ENCODE assay signal across 1 cellular context in genomic region chr11:64851831-64852337, GRCh38.
TF ChIP-seq lines count a peak whose summit lies in the region.

No MANE protein-coding gene starts in this region.

TF ChIP-seq in GM12878, 131 proteins besides CTCF, POLR2A, EP300 and RAD21 (continued from another document):
- TF ChIP-seq, protein P1, sequence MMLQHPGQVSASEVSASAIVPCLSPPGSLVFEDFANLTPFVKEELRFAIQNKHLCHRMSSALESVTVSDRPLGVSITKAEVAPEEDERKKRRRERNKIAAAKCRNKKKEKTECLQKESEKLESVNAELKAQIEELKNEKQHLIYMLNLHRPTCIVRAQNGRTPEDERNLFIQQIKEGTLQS (IDR thresholded peaks at IDR 0.05; ENCODE audit: borderline replicate concordance, extremely low read depth, low read depth, low read length), result no peak
- TF ChIP-seq ASH2L (IDR thresholded peaks at IDR 0.05; ENCODE audit: borderline replicate concordance, low read depth), result no peak
- no peak for TF ChIP-seq YBX1 (IDR thresholded peaks at IDR 0.05)
- TF ChIP-seq TAF1 (IDR thresholded peaks at IDR 0.05; ENCODE audit: borderline replicate concordance, low read depth, low read length), result no peak
- TF ChIP-seq HCFC1 (IDR thresholded peaks at IDR 0.05; ENCODE audit: low read length), result 0 out of 2 replicates have a peak, but pooled peaks have one; percentile 9
- TF ChIP-seq CEBPB (IDR thresholded peaks at IDR 0.05; ENCODE audit: borderline replicate concordance in 1 of 2, low read depth in 2 of 2, low read length in 2 of 2), result no peak
- no peak for TF ChIP-seq KAT2A (conservative IDR thresholded peaks at IDR 0.05; ENCODE audit: control insufficient read depth, low read depth, low read length)
- TF ChIP-seq, protein P2, sequence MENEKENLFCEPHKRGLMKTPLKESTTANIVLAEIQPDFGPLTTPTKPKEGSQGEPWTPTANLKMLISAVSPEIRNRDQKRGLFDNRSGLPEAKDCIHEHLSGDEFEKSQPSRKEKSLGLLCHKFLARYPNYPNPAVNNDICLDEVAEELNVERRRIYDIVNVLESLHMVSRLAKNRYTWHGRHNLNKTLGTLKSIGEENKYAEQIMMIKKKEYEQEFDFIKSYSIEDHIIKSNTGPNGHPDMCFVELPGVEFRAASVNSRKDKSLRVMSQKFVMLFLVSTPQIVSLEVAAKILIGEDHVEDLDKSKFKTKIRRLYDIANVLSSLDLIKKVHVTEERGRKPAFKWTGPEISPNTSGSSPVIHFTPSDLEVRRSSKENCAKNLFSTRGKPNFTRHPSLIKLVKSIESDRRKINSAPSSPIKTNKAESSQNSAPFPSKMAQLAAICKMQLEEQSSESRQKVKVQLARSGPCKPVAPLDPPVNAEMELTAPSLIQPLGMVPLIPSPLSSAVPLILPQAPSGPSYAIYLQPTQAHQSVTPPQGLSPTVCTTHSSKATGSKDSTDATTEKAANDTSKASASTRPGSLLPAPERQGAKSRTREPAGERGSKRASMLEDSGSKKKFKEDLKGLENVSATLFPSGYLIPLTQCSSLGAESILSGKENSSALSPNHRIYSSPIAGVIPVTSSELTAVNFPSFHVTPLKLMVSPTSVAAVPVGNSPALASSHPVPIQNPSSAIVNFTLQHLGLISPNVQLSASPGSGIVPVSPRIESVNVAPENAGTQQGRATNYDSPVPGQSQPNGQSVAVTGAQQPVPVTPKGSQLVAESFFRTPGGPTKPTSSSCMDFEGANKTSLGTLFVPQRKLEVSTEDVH (IDR thresholded peaks at IDR 0.05; ENCODE audit: low read depth, partially characterized antibody), result no peak
- TF ChIP-seq CBX3 (IDR thresholded peaks at IDR 0.05; ENCODE audit: borderline replicate concordance, low read depth), result no peak
- no peak for TF ChIP-seq TCF7 (IDR thresholded peaks at IDR 0.05; ENCODE audit: borderline replicate concordance)
- no peak for TF ChIP-seq ELK1 (IDR thresholded peaks at IDR 0.05; ENCODE audit: low read depth, low read length)
- TF ChIP-seq, protein P3, sequence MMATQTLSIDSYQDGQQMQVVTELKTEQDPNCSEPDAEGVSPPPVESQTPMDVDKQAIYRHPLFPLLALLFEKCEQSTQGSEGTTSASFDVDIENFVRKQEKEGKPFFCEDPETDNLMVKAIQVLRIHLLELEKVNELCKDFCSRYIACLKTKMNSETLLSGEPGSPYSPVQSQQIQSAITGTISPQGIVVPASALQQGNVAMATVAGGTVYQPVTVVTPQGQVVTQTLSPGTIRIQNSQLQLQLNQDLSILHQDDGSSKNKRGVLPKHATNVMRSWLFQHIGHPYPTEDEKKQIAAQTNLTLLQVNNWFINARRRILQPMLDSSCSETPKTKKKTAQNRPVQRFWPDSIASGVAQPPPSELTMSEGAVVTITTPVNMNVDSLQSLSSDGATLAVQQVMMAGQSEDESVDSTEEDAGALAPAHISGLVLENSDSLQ (IDR thresholded peaks at IDR 0.05), result peak; percentile 42; the same call in 1 of the 2 replicates
- TF ChIP-seq ESRRA (IDR thresholded peaks at IDR 0.05; ENCODE audit: low read length), result no peak
- TF ChIP-seq MEF2A (IDR thresholded peaks at IDR 0.05; ENCODE audit: insufficient read depth, low read depth, low read length), result no peak
- no peak for TF ChIP-seq ZZZ3 (IDR thresholded peaks at IDR 0.05; ENCODE audit: control insufficient read depth, insufficient read length, low read depth)
- no peak for TF ChIP-seq ZBTB11 (CRISPR knock-in tag; IDR thresholded peaks at IDR 0.05)
- TF ChIP-seq BRCA1 (IDR thresholded peaks at IDR 0.05; ENCODE audit: low read depth, low read length), result no peak
- no peak; the same call in 1 of the 2 replicates for TF ChIP-seq IRF4 (IDR thresholded peaks at IDR 0.05; ENCODE audit: low read depth, low read length)
- TF ChIP-seq PAX5 (IDR thresholded peaks at IDR 0.05; ENCODE audit: borderline replicate concordance, low read depth, low read length), result no peak; the same call in 1 of the 2 replicates
- TF ChIP-seq POLR2AphosphoS2 (IDR thresholded peaks at IDR 0.05; ENCODE audit: low read depth, low read length), result peak; percentile 88
- TF ChIP-seq TCF12 (IDR thresholded peaks at IDR 0.05; ENCODE audit: low read depth, low read length), result peak; percentile 59; the same call in 1 of the 2 replicates
- TF ChIP-seq POLR2AphosphoS5 (IDR thresholded peaks at IDR 0.05; ENCODE audit: low read length), result peak; percentile 72
- peak; percentile 48; the same call in 1 of the 2 replicates for TF ChIP-seq LARP7 (IDR thresholded peaks at IDR 0.05)
- no peak for TF ChIP-seq SP1 (IDR thresholded peaks at IDR 0.05; ENCODE audit: low read depth, low read length)
- TF ChIP-seq SIN3A (IDR thresholded peaks at IDR 0.05; ENCODE audit: low read depth, low read length), result no peak
- TF ChIP-seq, protein P4, sequence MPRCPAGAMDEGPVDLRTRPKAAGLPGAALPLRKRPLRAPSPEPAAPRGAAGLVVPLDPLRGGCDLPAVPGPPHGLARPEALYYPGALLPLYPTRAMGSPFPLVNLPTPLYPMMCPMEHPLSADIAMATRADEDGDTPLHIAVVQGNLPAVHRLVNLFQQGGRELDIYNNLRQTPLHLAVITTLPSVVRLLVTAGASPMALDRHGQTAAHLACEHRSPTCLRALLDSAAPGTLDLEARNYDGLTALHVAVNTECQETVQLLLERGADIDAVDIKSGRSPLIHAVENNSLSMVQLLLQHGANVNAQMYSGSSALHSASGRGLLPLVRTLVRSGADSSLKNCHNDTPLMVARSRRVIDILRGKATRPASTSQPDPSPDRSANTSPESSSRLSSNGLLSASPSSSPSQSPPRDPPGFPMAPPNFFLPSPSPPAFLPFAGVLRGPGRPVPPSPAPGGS (IDR thresholded peaks at IDR 0.05; ENCODE audit: borderline replicate concordance, insufficient read depth, low read depth, low read length, poor library complexity, severe bottlenecking), result peak; percentile 45
- no peak for TF ChIP-seq SIX5 (IDR thresholded peaks at IDR 0.05; ENCODE audit: low read depth, low read length, severe bottlenecking)
- no peak for TF ChIP-seq NRF1 (conservative IDR thresholded peaks at IDR 0.05; ENCODE audit: low read depth, low read length)
- TF ChIP-seq ATF7 (IDR thresholded peaks at IDR 0.05; ENCODE audit: low read depth), result no peak
- TF ChIP-seq FOS (IDR thresholded peaks at IDR 0.05; ENCODE audit: borderline replicate concordance, extremely low read depth, insufficient read length), result no peak
- TF ChIP-seq JUND (IDR thresholded peaks at IDR 0.05; ENCODE audit: low read depth, low read length), result no peak
- no peak for TF ChIP-seq RBBP5 (conservative IDR thresholded peaks at IDR 0.05)
- TF ChIP-seq, protein P5, sequence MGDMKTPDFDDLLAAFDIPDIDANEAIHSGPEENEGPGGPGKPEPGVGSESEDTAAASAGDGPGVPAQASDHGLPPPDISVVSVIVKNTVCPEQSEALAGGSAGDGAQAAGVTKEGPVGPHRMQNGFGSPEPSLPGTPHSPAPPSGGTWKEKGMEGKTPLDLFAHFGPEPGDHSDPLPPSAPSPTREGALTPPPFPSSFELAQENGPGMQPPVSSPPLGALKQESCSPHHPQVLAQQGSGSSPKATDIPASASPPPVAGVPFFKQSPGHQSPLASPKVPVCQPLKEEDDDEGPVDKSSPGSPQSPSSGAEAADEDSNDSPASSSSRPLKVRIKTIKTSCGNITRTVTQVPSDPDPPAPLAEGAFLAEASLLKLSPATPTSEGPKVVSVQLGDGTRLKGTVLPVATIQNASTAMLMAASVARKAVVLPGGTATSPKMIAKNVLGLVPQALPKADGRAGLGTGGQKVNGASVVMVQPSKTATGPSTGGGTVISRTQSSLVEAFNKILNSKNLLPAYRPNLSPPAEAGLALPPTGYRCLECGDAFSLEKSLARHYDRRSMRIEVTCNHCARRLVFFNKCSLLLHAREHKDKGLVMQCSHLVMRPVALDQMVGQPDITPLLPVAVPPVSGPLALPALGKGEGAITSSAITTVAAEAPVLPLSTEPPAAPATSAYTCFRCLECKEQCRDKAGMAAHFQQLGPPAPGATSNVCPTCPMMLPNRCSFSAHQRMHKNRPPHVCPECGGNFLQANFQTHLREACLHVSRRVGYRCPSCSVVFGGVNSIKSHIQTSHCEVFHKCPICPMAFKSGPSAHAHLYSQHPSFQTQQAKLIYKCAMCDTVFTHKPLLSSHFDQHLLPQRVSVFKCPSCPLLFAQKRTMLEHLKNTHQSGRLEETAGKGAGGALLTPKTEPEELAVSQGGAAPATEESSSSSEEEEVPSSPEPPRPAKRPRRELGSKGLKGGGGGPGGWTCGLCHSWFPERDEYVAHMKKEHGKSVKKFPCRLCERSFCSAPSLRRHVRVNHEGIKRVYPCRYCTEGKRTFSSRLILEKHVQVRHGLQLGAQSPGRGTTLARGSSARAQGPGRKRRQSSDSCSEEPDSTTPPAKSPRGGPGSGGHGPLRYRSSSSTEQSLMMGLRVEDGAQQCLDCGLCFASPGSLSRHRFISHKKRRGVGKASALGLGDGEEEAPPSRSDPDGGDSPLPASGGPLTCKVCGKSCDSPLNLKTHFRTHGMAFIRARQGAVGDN (IDR thresholded peaks at IDR 0.05), result 0 out of 2 replicates have a peak, but pooled peaks have one; percentile 31
- no peak for TF ChIP-seq KDM1A (IDR thresholded peaks at IDR 0.05; ENCODE audit: borderline replicate concordance)
- no peak for TF ChIP-seq BMI1 (IDR thresholded peaks at IDR 0.05; ENCODE audit: borderline replicate concordance)
- TF ChIP-seq YY1 (IDR thresholded peaks at IDR 0.05; ENCODE audit: low read depth, low read length), result no peak
- TF ChIP-seq NR2F1 (conservative IDR thresholded peaks at IDR 0.05), result no peak; the same call in 1 of the 2 replicates
- TF ChIP-seq, protein P6, sequence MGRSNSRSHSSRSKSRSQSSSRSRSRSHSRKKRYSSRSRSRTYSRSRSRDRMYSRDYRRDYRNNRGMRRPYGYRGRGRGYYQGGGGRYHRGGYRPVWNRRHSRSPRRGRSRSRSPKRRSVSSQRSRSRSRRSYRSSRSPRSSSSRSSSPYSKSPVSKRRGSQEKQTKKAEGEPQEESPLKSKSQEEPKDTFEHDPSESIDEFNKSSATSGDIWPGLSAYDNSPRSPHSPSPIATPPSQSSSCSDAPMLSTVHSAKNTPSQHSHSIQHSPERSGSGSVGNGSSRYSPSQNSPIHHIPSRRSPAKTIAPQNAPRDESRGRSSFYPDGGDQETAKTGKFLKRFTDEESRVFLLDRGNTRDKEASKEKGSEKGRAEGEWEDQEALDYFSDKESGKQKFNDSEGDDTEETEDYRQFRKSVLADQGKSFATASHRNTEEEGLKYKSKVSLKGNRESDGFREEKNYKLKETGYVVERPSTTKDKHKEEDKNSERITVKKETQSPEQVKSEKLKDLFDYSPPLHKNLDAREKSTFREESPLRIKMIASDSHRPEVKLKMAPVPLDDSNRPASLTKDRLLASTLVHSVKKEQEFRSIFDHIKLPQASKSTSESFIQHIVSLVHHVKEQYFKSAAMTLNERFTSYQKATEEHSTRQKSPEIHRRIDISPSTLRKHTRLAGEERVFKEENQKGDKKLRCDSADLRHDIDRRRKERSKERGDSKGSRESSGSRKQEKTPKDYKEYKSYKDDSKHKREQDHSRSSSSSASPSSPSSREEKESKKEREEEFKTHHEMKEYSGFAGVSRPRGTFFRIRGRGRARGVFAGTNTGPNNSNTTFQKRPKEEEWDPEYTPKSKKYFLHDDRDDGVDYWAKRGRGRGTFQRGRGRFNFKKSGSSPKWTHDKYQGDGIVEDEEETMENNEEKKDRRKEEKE (IDR thresholded peaks at IDR 0.05), result no peak
- no peak for TF ChIP-seq SMAD1 (IDR thresholded peaks at IDR 0.05; ENCODE audit: low read depth, partially characterized antibody)
